In the genomic region with DNA sequence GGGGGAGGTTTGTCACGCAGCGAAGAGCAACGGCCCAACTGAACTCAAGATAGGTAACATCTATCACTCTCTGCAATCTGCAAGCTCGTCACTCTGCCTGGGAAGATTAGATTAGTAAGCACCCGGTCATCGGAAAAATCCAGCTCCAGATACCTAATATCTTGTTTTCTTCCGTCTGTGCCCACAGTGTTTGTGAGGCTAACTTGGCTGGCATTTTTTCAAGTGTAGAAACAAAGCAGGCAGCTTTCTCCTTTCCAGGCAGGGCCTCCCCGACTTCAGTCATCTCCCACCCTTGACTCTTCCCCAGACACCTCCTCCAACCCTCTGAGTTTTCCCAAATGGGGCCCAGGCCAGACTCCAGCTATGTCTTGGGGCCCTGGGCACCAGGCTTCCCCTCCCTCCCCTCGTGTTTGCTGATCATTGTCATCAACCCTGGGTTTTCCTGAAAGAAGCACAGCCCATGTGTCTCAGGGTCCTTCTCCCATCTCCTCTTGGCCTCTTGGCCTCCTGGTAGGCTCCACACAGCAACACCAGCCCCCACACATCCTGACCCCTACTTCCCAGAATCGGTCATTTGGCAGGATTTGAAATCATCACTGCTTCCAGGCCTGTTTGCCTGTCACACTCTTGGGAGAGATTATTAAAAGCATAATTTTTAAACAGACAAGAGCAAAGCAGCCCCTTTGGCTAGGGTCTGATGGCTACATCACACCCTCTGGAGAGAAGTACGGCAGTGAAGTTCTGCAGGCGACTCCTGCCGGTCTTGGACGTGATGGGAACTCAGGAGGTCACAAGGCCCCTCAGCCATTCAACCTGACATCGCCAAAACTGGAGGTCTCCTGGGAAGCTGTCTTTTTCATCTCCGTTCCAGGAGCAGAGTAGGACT, we compare ENCODE assay signal across 12 cellular contexts.
DNase-seq lines count a peak whose midpoint lies in the region; ATAC-seq lines count a peak whose summit lies in the region.
"Had no signal": no experiment of that assay in that cellular context is flagged by ENCODE, and none has a peak within 500 bp of the region (broad histone marks: within the 10 kb centered on the region; RNA-seq: fewer than 3 reads in every experiment).

No MANE protein-coding gene starts in this region.

- peaks cover 36% of the 10 kb centered on the region for H3K4me1 ChIP-seq in mesodermal cell (ENCODE audit: control insufficient read depth, insufficient read depth, low read length, poor library complexity, severe bottlenecking)
- no peaks in the 10 kb centered on the region for H3K4me1 ChIP-seq in aorta (ENCODE audit: control insufficient read depth in 1 of 2, insufficient read depth in 2 of 2, low read length in 2 of 2)

- H3K4me3 Mint-ChIP-seq in activated T-helper 17 cell treated with anti-CD3 and anti-CD28 coated beads, Interleukin-2, amount 50 U/mL, for 72 hours = peak overlapping the region; percentile 71

- H3K4me1 Mint-ChIP-seq in activated T-helper 17 cell treated with anti-CD3 and anti-CD28 coated beads, Interleukin-2, amount 50 U/mL, for 72 hours = peaks cover 43% of the 10 kb centered on the region

- intact Hi-C loops in cardiac septum (cut with DNase I) (no loop called here), Right ventricle myocardium inferior (cut with DNase I) (no loop called here), aorta (cut with DNase I) (no loop called here), Right ventricle myocardium superior (cut with DNase I) (no loop called here)

- H3K36me3 ChIP-seq in mesodermal cell (ENCODE audit: control insufficient read depth, insufficient read depth, low read length) (no peaks in the 10 kb centered on the region), aorta (ENCODE audit: control insufficient read depth in 1 of 2, insufficient read depth in 2 of 2, low read length in 1 of 2) (no peaks in the 10 kb centered on the region)
- H3K36me3 ChIP-seq: SJCRH30 had no signal

- H3K27ac Mint-ChIP-seq in activated T-helper 17 cell treated with anti-CD3 and anti-CD28 coated beads, Interleukin-2, amount 50 U/mL, for 72 hours = peak overlapping the region; percentile 96

- peaks cover 3% of the 10 kb centered on the region for H3K9me3 Mint-ChIP-seq in activated T-helper 17 cell treated with anti-CD3 and anti-CD28 coated beads, Interleukin-2, amount 50 U/mL, for 72 hours

- peak overlapping the region; percentile 24 for H3K27ac ChIP-seq in mesodermal cell (ENCODE audit: low read depth, low read length, severe bottlenecking)
- no peak overlapping the region for H3K27ac ChIP-seq in aorta (ENCODE audit: low read depth in 1 of 2, low read length in 2 of 2)
- H3K27ac ChIP-seq: SJCRH30 had no signal

- no peak for ATAC-seq in Right ventricle myocardium inferior
- ATAC-seq in activated T-helper 17 cell treated with anti-CD3 and anti-CD28 coated beads, Interleukin-2, amount 50 U/mL, for 72 hours (replicated peaks) = peak; percentile 47
- ATAC-seq in aorta (ENCODE audit: low FRiP score) = no peak
- no peak for ATAC-seq in activated CD4-positive, CD25-positive, alpha-beta regulatory T cell treated with anti-CD3 and anti-CD28 coated beads, Interleukin-2, amount 50 U/mL, for 24 hours
- no peak for ATAC-seq in Right ventricle myocardium superior (ENCODE audit: poor library complexity)

- H3K4me3 ChIP-seq in mesodermal cell (ENCODE audit: extremely low read depth, insufficient read depth, low read length, poor library complexity, severe bottlenecking) = no peak overlapping the region
- H3K4me3 ChIP-seq in aorta (ENCODE audit: low read length in 2 of 2) = no peak overlapping the region
- H3K4me3 ChIP-seq: SJCRH30 had no signal

- H3K9me3 ChIP-seq in mesodermal cell (ENCODE audit: control insufficient read depth, low read length) (peaks cover 5% of the 10 kb centered on the region), aorta (ENCODE audit: control insufficient read depth, low read length) (peaks cover 1% of the 10 kb centered on the region)

- 84 to 85% methylated on average over 10 to 13 of the region's 16 CpGs for WGBS in mesodermal cell (ENCODE audit: insufficient coverage in 2 of 2), 2 experiments
- WGBS in aorta, 2 donors = 92 to 94% methylated on average over 16 of the region's 16 CpGs

- peaks cover 12% of the 10 kb centered on the region for H3K36me3 Mint-ChIP-seq in activated T-helper 17 cell treated with anti-CD3 and anti-CD28 coated beads, Interleukin-2, amount 50 U/mL, for 72 hours (ENCODE audit: low read depth)
- H3K36me3 Mint-ChIP-seq: CD4-positive, alpha-beta memory T cell had no signal

- H3K27me3 ChIP-seq in aorta (ENCODE audit: control insufficient read depth in 1 of 2, insufficient read depth in 2 of 2, low read length in 1 of 2) = no peaks in the 10 kb centered on the region
- H3K27me3 ChIP-seq: SJCRH30 had no signal

- H3K27me3 Mint-ChIP-seq in activated T-helper 17 cell treated with anti-CD3 and anti-CD28 coated beads, Interleukin-2, amount 50 U/mL, for 72 hours = no peaks in the 10 kb centered on the region
- H3K27me3 Mint-ChIP-seq: CD4-positive, alpha-beta memory T cell had no signal

- DNase-seq in cardiac septum (ENCODE audit: low spot score) (peak; percentile 59), Right ventricle myocardium inferior (ENCODE audit: missing footprints) (no peak), aorta (peak; percentile 38 to 61), amniotic stem cell (lab: John Stamatoyannopoulos, UW) (no peak), Right ventricle myocardium superior (no peak)
- DNase-seq: CD4-positive, alpha-beta memory T cell; effector memory CD4-positive, alpha-beta T cell; H7; SJCRH30 had no signal

Comparison
In these comparisons a context has a peak if more than half of its experiments do, and no peak if none do; other contexts are left out.
1. DNase-seq: peak in cardiac septum (single experiment) and aorta (2 of 2); none in Right ventricle myocardium inferior (single experiment), amniotic stem cell (single experiment) and Right ventricle myocardium superior (single experiment).